Comparison of ENCODE assay signal across 19 cellular contexts in the genomic region with DNA sequence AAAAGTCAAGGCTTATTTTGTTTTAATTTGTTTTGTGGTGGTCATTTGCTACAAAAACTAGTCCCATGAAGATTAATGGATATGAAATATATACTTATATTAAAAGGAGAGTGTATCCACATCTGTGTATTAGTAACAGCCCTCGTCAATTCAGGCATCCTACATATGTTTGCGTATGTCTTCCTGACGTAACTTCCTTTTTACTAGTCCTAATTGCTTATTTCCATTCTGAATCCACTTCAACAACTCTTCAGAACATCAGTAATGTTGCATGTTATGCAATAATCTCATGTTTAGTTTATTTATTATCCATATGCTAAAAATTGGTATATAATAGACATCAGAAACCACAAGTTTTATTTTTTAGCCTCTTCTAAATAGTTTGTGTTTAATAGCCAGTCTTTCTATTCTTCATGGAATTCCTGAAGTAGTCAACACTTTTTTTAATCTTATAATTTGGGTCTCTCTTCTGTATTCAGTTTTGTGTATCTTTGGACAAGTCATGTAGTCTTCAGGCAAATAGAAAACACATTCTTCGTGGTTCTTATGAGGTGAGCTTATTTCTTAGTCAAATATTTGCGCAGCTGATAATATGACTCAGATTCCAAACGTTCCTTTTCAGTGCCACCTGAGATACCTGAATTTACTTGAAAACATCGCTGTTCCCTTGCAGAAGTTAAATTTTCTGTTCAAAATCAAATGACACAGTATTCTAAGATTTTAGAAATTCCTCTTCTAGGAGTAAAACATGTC.
A peak's percentile ranks its signal among the peaks of the same experiment; 100 is the strongest.
DNase-seq lines count a peak whose midpoint lies in the region; ATAC-seq, FAIRE-seq and TF ChIP-seq lines count a peak whose summit lies in the region.
"Had no signal": no experiment of that assay in that cellular context is flagged by ENCODE, and none has a peak within 500 bp of the region (broad histone marks: within the 10 kb centered on the region; RNA-seq: fewer than 3 reads in every experiment).

No MANE protein-coding gene starts in this region.

- peaks cover 18% of the 10 kb centered on the region for H3K9me3 Mint-ChIP-seq in progenitor cell of endocrine pancreas (ENCODE audit: low read depth)

- CTCF ChIA-PET in HEK293T (lab: Yijun Ruan, JAX) = no interaction called here

- no peaks in the 10 kb centered on the region for H3K36me3 Mint-ChIP-seq in progenitor cell of endocrine pancreas (ENCODE audit: insufficient read depth)

- TF ChIP-seq CTCF in bronchial epithelial cell (IDR thresholded peaks at IDR 0.05; ENCODE audit: insufficient read depth, low read length, severe bottlenecking) (no peak), progenitor cell of endocrine pancreas (IDR thresholded peaks at IDR 0.05; ENCODE audit: unreplicated experiment) (no peak)

- FAIRE-seq in bronchial epithelial cell (lab: Jason Lieb, UNC) = peak; percentile 28
- FAIRE-seq: GM12878, K562 had no signal

- POLR2A ChIA-PET in HEK293T (lab: Yijun Ruan, JAX) = no interaction called here

- H3K4me3 ChIP-seq in bronchial epithelial cell (ENCODE audit: low read depth, low read length) = no peak overlapping the region
- H3K4me3 ChIP-seq: GM12878, K562, SJSA1 had no signal

- DNase-seq in NCI-H748 (lab: John Stamatoyannopoulos, UW; ENCODE audit: unreplicated experiment) (peak; percentile 20), NCI-H748 treated with DMSO at 0.1 percent for 48 hours (lab: John Stamatoyannopoulos, UW) (no peak), NCI-H146 treated with DMSO at 0.1 percent for 48 hours (lab: John Stamatoyannopoulos, UW; ENCODE audit: unreplicated experiment) (peak; percentile 7), bronchial epithelial cell (ENCODE audit: low read depth) (peak; percentile 90), progenitor cell of endocrine pancreas (ENCODE audit: low spot score, unreplicated experiment) (no peak), glomerular visceral epithelial cell (ENCODE audit: extremely low spot score) (no peak), HEK293T (ENCODE audit: extremely low spot score) (no peak)
- DNase-seq: 8988T, COR-L47, EL, HCEC 1CT, NCI-H1105 treated with DMSO at 0.1 percent for 48 hours, NCI-H1930, NCI-H345, NCI-H524 treated with DMSO at 0.1 percent for 48 hours had no signal

- H3K36me3 ChIP-seq in bronchial epithelial cell (ENCODE audit: control insufficient read depth, insufficient read depth, low read length) = no peaks in the 10 kb centered on the region
- H3K36me3 ChIP-seq: SJSA1 had no signal

- peak overlapping the region; percentile 66 for H3K27ac Mint-ChIP-seq in progenitor cell of endocrine pancreas

- H3K27me3 Mint-ChIP-seq in progenitor cell of endocrine pancreas = no peaks in the 10 kb centered on the region

- no peak for ATAC-seq in HG02840 (IDR thresholded peaks at IDR 0.05; ENCODE audit: low FRiP score, unreplicated experiment)
- ATAC-seq: GM12878, K562 had no signal

- no peaks in the 10 kb centered on the region for H3K27me3 ChIP-seq in bronchial epithelial cell (ENCODE audit: control insufficient read depth, insufficient read depth, low read length)
- H3K27me3 ChIP-seq: SJSA1 had no signal

- H3K4me1 Mint-ChIP-seq in progenitor cell of endocrine pancreas (ENCODE audit: low read depth) = peaks cover 12% of the 10 kb centered on the region

- no peak overlapping the region for H3K4me3 Mint-ChIP-seq in progenitor cell of endocrine pancreas (ENCODE audit: low read depth)

TF ChIP-seq in HEK293T, 16 proteins besides CTCF, POLR2A, EP300 and RAD21:
- TF ChIP-seq ARNT (IDR thresholded peaks at IDR 0.05) = no peak
- no peak for TF ChIP-seq CTBP1 (IDR thresholded peaks at IDR 0.05; ENCODE audit: borderline replicate concordance)
- TF ChIP-seq BHLHE40 (IDR thresholded peaks at IDR 0.05; ENCODE audit: borderline replicate concordance) = no peak
- TF ChIP-seq LEF1 (IDR thresholded peaks at IDR 0.05; ENCODE audit: borderline replicate concordance) = no peak
- TF ChIP-seq SUZ12 (IDR thresholded peaks at IDR 0.05) = no peak
- no peak for TF ChIP-seq SP1 (IDR thresholded peaks at IDR 0.05)
- no peak for TF ChIP-seq HDGF (IDR thresholded peaks at IDR 0.05; ENCODE audit: borderline replicate concordance)

Comparison
In these comparisons a context has a peak if more than half of its experiments do, and no peak if none do; other contexts are left out.
1. DNase-seq: peak in NCI-H748 (single experiment), NCI-H146 treated with DMSO at 0.1 percent for 48 hours (single experiment) and bronchial epithelial cell (single experiment); none in NCI-H748 treated with DMSO at 0.1 percent for 48 hours (single experiment), progenitor cell of endocrine pancreas (single experiment), glomerular visceral epithelial cell (single experiment) and HEK293T (single experiment).